ENCODE assay signal across 8 cellular contexts in the genomic region with DNA sequence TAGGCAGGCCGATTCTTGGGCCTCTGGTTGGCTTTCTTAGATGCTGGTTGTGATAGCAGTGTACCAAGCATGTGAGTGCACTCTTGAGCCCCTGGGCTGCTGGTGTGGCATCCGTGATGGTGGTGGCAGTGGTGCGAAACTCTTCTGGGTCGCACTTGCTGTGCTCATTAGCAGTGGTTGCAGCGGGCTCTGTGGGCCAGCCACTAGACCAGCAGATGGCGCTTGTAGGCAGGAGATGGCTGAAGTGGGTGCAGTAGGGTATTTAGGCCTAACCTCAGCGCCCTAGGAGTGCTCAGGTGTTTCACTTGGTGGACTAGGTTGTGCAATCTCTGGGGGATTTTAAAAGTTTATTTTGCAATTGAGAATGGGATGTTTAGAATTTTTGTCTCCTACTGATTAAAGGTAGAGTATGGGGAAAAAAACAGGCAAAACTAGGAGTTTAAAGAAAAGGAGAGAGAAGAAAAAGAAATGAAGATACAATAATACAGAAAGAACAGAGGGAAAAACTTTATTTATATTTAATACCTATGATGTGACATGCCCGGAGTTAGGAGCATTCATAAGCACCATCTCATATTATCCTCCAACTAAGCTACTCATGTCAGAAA. TPM values are rescaled to one million over a fixed set of nuclear protein-coding genes. Genes with fewer than 3 reads are reported as not detected.
A peak's percentile ranks its signal among the peaks of the same experiment; 100 is the strongest.
DNase-seq lines count a peak whose midpoint lies in the region; ATAC-seq, FAIRE-seq and TF ChIP-seq lines count a peak whose summit lies in the region.
"Had no signal": no experiment of that assay in that cellular context is flagged by ENCODE, and none has a peak within 500 bp of the region (broad histone marks: within the 10 kb centered on the region; RNA-seq: fewer than 3 reads in every experiment).

No MANE protein-coding gene starts in this region.

- H3K4me3 ChIP-seq in breast epithelium (no peak overlapping the region), kidney (ENCODE audit: low read length in 2 of 2) (no peak overlapping the region)

- no peaks in the 10 kb centered on the region for H3K36me3 ChIP-seq in breast epithelium
- no peaks in the 10 kb centered on the region for H3K36me3 ChIP-seq in kidney (ENCODE audit: control insufficient read depth in 1 of 2, insufficient read depth in 2 of 2, low read length in 2 of 2)

- no peak for TF ChIP-seq POLR2A in breast epithelium (IDR thresholded peaks at IDR 0.05)

- H3K4me1 ChIP-seq in breast epithelium (no peaks in the 10 kb centered on the region), kidney (ENCODE audit: control insufficient read depth in 1 of 2, insufficient read depth in 1 of 2, low read depth in 1 of 2, low read length in 2 of 2) (peaks cover 4 to 5% of the 10 kb centered on the region in 2 donors)

- in situ Hi-C loops in GM13977 (cut with MboI; ENCODE audit: low pct_unique_long_range_greater_than_20kb, low sequenced_read_pairs, unreplicated experiment) = no loop called here

- H3K9me3 ChIP-seq in breast epithelium (peaks cover 21 to 31% of the 10 kb centered on the region in 2 donors), kidney (ENCODE audit: control insufficient read depth in 1 of 2, low read length in 2 of 2) (peaks cover 0 to 3% of the 10 kb centered on the region in 2 donors)

- peak; percentile 93 for TF ChIP-seq CTCF in GM13977 (IDR thresholded peaks at IDR 0.05; ENCODE audit: extremely low read depth, insufficient read depth, missing control alignments)
- TF ChIP-seq CTCF in breast epithelium (IDR thresholded peaks at IDR 0.05) = peak in 2 of 3 donors; percentile 40 to 43
- peak; percentile 59 for TF ChIP-seq CTCF in kidney (IDR thresholded peaks at IDR 0.05; ENCODE audit: borderline replicate concordance, extremely low read depth, insufficient read depth)

- DNase-seq in GM13977 (ENCODE audit: low spot score) (peak; percentile 78), NCI-H2081 (lab: John Stamatoyannopoulos, UW) (peak; percentile 52 to 63), breast epithelium (ENCODE audit: low spot score in 2 of 2) (peak; percentile 24 to 62), kidney (no peak)
- peak; percentile 31 for DNase-seq in activated CD4-positive, CD25-positive, alpha-beta regulatory T cell treated with anti-CD3 and anti-CD28 coated beads, Interleukin-2, amount 50 U/mL, for 16 hours (ENCODE audit: low read depth, low spot score)
- peak; percentile 40 to 59 (median 56) for DNase-seq in stimulated activated CD4-positive, alpha-beta T cell treated with anti-CD3 and anti-CD28 coated beads, TNF-alpha, amount 100 ng/mL, for 48 hours (ENCODE audit: low read depth in 3 of 3)

- no peak overlapping the region for H3K27ac ChIP-seq in breast epithelium
- H3K27ac ChIP-seq in kidney (ENCODE audit: low read depth in 2 of 2, low read length in 2 of 2) = no peak overlapping the region

- intact Hi-C loops in breast epithelium (cut with DNase I; ENCODE audit: low total_unique reads) (no loop called here), kidney (cut with DNase I) (no loop called here)

- no peak overlapping the region for H3K9ac ChIP-seq in kidney (ENCODE audit: low read length in 2 of 2)

- H3K27me3 ChIP-seq in breast epithelium = no peaks in the 10 kb centered on the region

- FAIRE-seq in kidney (lab: Jason Lieb, UNC) = no peak
- FAIRE-seq: endometrium had no signal

- no peak for ATAC-seq in HG02763 (IDR thresholded peaks at IDR 0.05; ENCODE audit: unreplicated experiment)

RNA-seq across cellular contexts. Expression of a gene that starts 4.3 kb away (rescaled TPM):
- total RNA-seq in breast epithelium = 10 to 100 TPM; 10.5 to 22.0 (median 11.2) TPM
- 17.7 TPM for total RNA-seq in kidney
- 3.6 TPM for polyA plus RNA-seq in kidney (ENCODE audit: insufficient read depth, low read depth, low replicate concordance)

RNA-seq across cellular contexts. Expression of a gene that starts 17.0 kb away (rescaled TPM):
- total RNA-seq in breast epithelium (10 to 100 TPM; 23.6 to 34.5 (median 31.8) TPM), kidney (26.1 TPM)
- 4.7 TPM for polyA plus RNA-seq in kidney (ENCODE audit: insufficient read depth, low read depth, low replicate concordance)

RNA-seq across cellular contexts. Expression of a gene that starts 28.5 kb away (rescaled TPM):
- total RNA-seq in breast epithelium (10 to 100 TPM in 1 of 3 donors, 1 to 10 TPM in 2; 3.4 to 11.1 (median 8.5) TPM), kidney (14.2 TPM)
- polyA plus RNA-seq in kidney (ENCODE audit: insufficient read depth, low read depth, low replicate concordance) = 9.9 TPM

RNA-seq across cellular contexts. Expression of a gene that starts 43.3 kb away (rescaled TPM):
- total RNA-seq in breast epithelium (10 to 100 TPM; 16.7 to 23.2 (median 20.2) TPM), kidney (9.4 TPM)
- 22.0 TPM for polyA plus RNA-seq in kidney (ENCODE audit: insufficient read depth, low read depth, low replicate concordance)

RNA-seq across cellular contexts. Expression of a gene that starts 43.3 kb away (rescaled TPM):
- total RNA-seq in breast epithelium = 1 to 10 TPM; 1.6 to 3.8 (median 2.4) TPM
- 4.1 TPM for total RNA-seq in kidney
- polyA plus RNA-seq in kidney (ENCODE audit: insufficient read depth, low read depth, low replicate concordance) = 1.3 TPM

Comparison
In these comparisons a context has a peak if more than half of its experiments do, and no peak if none do; other contexts are left out.
1. CTCF ChIP-seq: peak in every context shown above with its lines; median percentile 93 in GM13977; 59 in kidney; 42 in breast epithelium.